23 cellular contexts compared by ENCODE assay signal in the genomic region with DNA sequence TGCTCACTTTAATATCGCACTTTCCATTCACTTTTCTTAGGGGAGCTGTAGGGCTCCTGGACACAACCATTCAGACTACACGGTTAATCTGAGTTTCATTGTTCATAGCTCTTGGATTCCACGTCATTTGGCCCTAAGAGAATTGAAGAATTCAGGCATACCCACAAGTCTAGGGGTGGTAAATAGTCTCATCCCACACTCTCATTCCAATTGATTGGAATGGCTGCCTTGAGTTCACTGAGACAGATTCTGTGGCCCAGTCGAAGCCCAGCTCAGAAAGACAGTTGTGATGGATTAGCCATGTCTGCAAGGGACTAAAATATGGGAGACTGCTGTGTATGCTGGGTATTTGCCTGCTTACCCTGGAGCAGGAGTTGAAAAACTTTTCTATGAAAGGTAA.
"Had no signal": no experiment of that assay in that cellular context is flagged by ENCODE, and none has a peak within 500 bp of the region (broad histone marks: within the 10 kb centered on the region; RNA-seq: fewer than 3 reads in every experiment).

No MANE protein-coding gene starts in this region.

- ATAC-seq: activated T-cell treated with anti-CD3 and anti-CD28 coated beads, Interleukin-2, amount 50 U/mL, for 4 hours; Right ventricle myocardium inferior; SK-N-SH treated with all-trans-retinoic acid at 6 μM for 48 hours had no signal

- H3K27me3 ChIP-seq: MG63 had no signal

- H3K36me3 ChIP-seq: MG63 had no signal

- H3K4me3 ChIP-seq: MG63 had no signal

- DNase-seq: activated B cell treated with CpG ODN at 0.5 μM for 24 hours; activated CD4-positive, alpha-beta memory T cell treated with anti-CD3 and anti-CD28 coated beads for 36 hours; activated CD4-positive, alpha-beta T cell treated with anti-CD3 and anti-CD28 coated beads for 1 hour; activated CD4-positive, alpha-beta T cell treated with anti-CD3 and anti-CD28 coated beads, Interleukin-2, amount 10 ng/mL, durations not matched to agents 7 days and 5 days; activated CD8-positive, alpha-beta memory T cell treated with anti-CD3 and anti-CD28 coated beads for 24 hours; activated effector memory CD4-positive, alpha-beta T cell treated with anti-CD3 and anti-CD28 coated beads, Interleukin-2, amount 50 U/mL, for 16 hours; activated naive CD4-positive, alpha-beta T cell treated with anti-CD3 and anti-CD28 coated beads for 36 hours; activated T-cell treated with anti-CD3 and anti-CD28 coated beads, Interleukin-2, amount 50 U/mL, for 4 hours; central memory CD4-positive, alpha-beta T cell; KG1; MG63; MV-4-11; NCI-H1092 treated with DMSO at 0.1 percent for 48 hours; NCI-H1417 treated with DMSO at 0.1 percent for 48 hours; NCI-H1694 treated with DMSO at 0.1 percent for 48 hours; NCI-H2029 treated with DMSO at 0.1 percent for 48 hours; NCI-H345; NCI-H510A; NCI-H526 treated with DMSO at 0.1 percent for 48 hours; NCI-H82; SW 1271 had no signal
